ENCODE assay signal across 34 cellular contexts in the genomic region with DNA sequence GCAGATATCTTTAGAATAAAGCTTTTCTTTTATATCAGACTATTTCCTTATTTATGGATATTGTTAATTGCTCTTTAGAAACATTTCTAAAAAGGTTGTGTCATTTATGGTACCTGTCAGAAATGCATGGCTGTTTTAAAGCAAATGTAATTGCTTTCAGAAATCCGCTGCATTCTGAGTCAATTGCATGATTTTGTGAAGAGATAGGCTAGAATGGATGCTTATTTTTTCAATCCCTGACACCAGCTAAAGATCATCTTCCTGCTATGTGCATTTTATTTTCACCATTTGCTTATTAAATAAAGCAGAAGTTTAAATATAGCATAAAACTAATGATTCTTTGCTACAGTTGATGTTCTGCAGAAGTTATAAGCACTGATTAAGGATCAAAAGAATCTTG.
"Had no signal": no experiment of that assay in that cellular context is flagged by ENCODE, and none has a peak within 500 bp of the region (broad histone marks: within the 10 kb centered on the region; RNA-seq: fewer than 3 reads in every experiment).

No MANE protein-coding gene starts in this region.

- ATAC-seq: activated naive CD4-positive, alpha-beta T cell treated with anti-CD3 and anti-CD28 coated beads, Interleukin-2, amount 50 U/mL, for 72 hours; activated naive CD8-positive, alpha-beta T cell treated with anti-CD3 and anti-CD28 coated beads, Interleukin-2, amount 50 U/mL, for 24 hours; activated T-cell treated with anti-CD3 and anti-CD28 coated beads, Interleukin-2, amount 50 U/mL, for 4 hours; activated T-cell treated with anti-CD3 and anti-CD28 coated beads, Interleukin-2, amount 50 U/mL, for 72 hours; activated T-helper 17 cell treated with anti-CD3 and anti-CD28 coated beads, Interleukin-2, amount 50 U/mL, for 72 hours; body of pancreas had no signal

- H3K4me1 ChIP-seq: adrenal gland, ascending aorta, body of pancreas, breast epithelium had no signal

- FAIRE-seq: astrocyte, bronchial epithelial cell had no signal

- H3K27ac ChIP-seq: adrenal gland, ascending aorta, body of pancreas, brain microvascular endothelial cell, breast epithelium, cardiac muscle cell had no signal

- H3K9me3 ChIP-seq: adrenal gland, ascending aorta, body of pancreas had no signal

- DNase-seq: activated effector memory CD4-positive, alpha-beta T cell treated with anti-CD3 and anti-CD28 coated beads, Interleukin-2, amount 50 U/mL, for 16 hours; activated effector memory CD4-positive, alpha-beta T cell treated with Interleukin-2 at 50 U/mL for 16 hours; activated gamma-delta T cell; activated gamma-delta T cell treated with Interleukin-2 at 50 U/mL for 16 hours; activated naive CD4-positive, alpha-beta T cell; activated naive CD4-positive, alpha-beta T cell treated with anti-CD3 and anti-CD28 coated beads for 36 hours; activated naive CD4-positive, alpha-beta T cell treated with anti-CD3 and anti-CD28 coated beads, Interleukin-2, amount 10 ng/mL, durations not matched to agents 7 days and 5 days; activated naive CD4-positive, alpha-beta T cell treated with anti-CD3 and anti-CD28 coated beads, Interleukin-2, amount 50 U/mL, for 16 hours; activated naive CD4-positive, alpha-beta T cell treated with Interleukin-2 at 50 U/mL for 16 hours; activated naive CD8-positive, alpha-beta T cell treated with anti-CD3 and anti-CD28 coated beads for 36 hours; activated naive CD8-positive, alpha-beta T cell treated with anti-CD3 and anti-CD28 coated beads, Interleukin-2, amount 10 ng/mL, durations not matched to agents 7 days and 5 days; activated naive CD8-positive, alpha-beta T cell treated with anti-CD3 and anti-CD28 coated beads, Interleukin-2, amount 50 U/mL, for 24 hours; activated T-cell treated with anti-CD3 and anti-CD28 coated beads, Interleukin-2, amount 50 U/mL, for 1 hour; activated T-cell treated with anti-CD3 and anti-CD28 coated beads, Interleukin-2, amount 50 U/mL, for 24 hours; activated T-cell treated with anti-CD3 and anti-CD28 coated beads, Interleukin-2, amount 50 U/mL, for 4 hours; activated T-cell treated with anti-CD3 and anti-CD28 coated beads, Interleukin-2, amount 50 U/mL, for 48 hours; activated T-cell treated with anti-CD3 and anti-CD28 coated beads, Interleukin-2, amount 50 U/mL, for 72 hours; adrenal gland; amniotic stem cell; amygdala; anterior cingulate cortex; aorta; body of pancreas; brain microvascular endothelial cell; caudate nucleus; central memory CD4-positive, alpha-beta T cell; cerebellar nuclear complex had no signal

- H3K4me3 ChIP-seq: adrenal gland, ascending aorta, body of pancreas, breast epithelium, cardiac muscle cell had no signal

- H3K36me3 ChIP-seq: adrenal gland, ascending aorta, brain microvascular endothelial cell, breast epithelium, cardiac muscle cell had no signal

- H3K27me3 ChIP-seq: adrenal gland, ascending aorta, body of pancreas, brain microvascular endothelial cell, breast epithelium, cardiac muscle cell had no signal
